ENCODE assay signal across 8 cellular contexts in genomic region chr6:77457720-77458349, GRCh38. TPM values are rescaled to one million over a fixed set of nuclear protein-coding genes. Genes with fewer than 3 reads are reported as not detected.
A peak's percentile ranks its signal among the peaks of the same experiment; 100 is the strongest.
DNase-seq lines count a peak whose midpoint lies in the region; ATAC-seq and TF ChIP-seq lines count a peak whose summit lies in the region.

No MANE protein-coding gene starts in this region.

- WGBS in spleen, 5 donors: 19 to 22% (median 20%) methylated on average over 6 of the region's 6 CpGs

- H3K4me3 ChIP-seq in spleen: no peak overlapping the region

- H3K4me1 ChIP-seq in spleen: peaks cover 0 to 8% (median 1%) of the 10 kb centered on the region in 6 donors

- DNase-seq in CD1c-positive myeloid dendritic cell (ENCODE audit: extremely low spot score) (peak; percentile 33), NCI-H345 treated with DMSO at 0.1 percent for 48 hours (lab: John Stamatoyannopoulos, UW; ENCODE audit: unreplicated experiment) (peak; percentile 7), amniotic epithelial cell (ENCODE audit: low read depth) (peak; percentile 98), hepatic stellate cell (ENCODE audit: low spot score) (peak; percentile 69), spleen (no peak)
- DNase-seq in effector CD4-positive, alpha-beta T cell: no peak

- TF ChIP-seq POLR2A in GM18505 (IDR thresholded peaks at IDR 0.05; ENCODE audit: borderline replicate concordance, extremely low read depth, insufficient read depth, insufficient read length) (no peak), spleen (IDR thresholded peaks at IDR 0.05) (no peak)

- ATAC-seq in GM18505 (IDR thresholded peaks at IDR 0.05; ENCODE audit: unreplicated experiment) (peak; percentile 81), HG03025 (IDR thresholded peaks at IDR 0.05; ENCODE audit: low FRiP score, unreplicated experiment) (peak; percentile 90)

- H3K27ac ChIP-seq in spleen: no peak overlapping the region

- peak in 9 of 11 experiments; percentile 22 to 71 (median 61) for TF ChIP-seq CTCF in spleen (IDR thresholded peaks at IDR 0.05 in 8 of 11, conservative IDR thresholded peaks at IDR 0.05 in 3 of 11)

- intact Hi-C loops in spleen (cut with DNase I; ENCODE audit: low total_unique reads): loop anchor here (5.0 kb wide), 1 partner anchor 1521 kb away; no protein-coding TSS in a partner anchor

- H3K36me3 ChIP-seq in spleen: no peaks in the 10 kb centered on the region

- peaks cover 4 to 51% (median 16%) of the 10 kb centered on the region in 7 donors for H3K27me3 ChIP-seq in spleen (replicated peaks in 1 of 7)

- H3K9me3 ChIP-seq in spleen: no peaks in the 10 kb centered on the region

RNA-seq across cellular contexts. Expression of gene HTR1B, which starts 5.5 kb away (rescaled TPM):
- under 1 TPM in 3 of 7 donors, not detected in 4; 0.16 to 0.39 (median 0.20) TPM for total RNA-seq in spleen
- not detected for polyA plus RNA-seq in spleen

Comparison
In these comparisons a context has a peak if more than half of its experiments do, and no peak if none do; other contexts are left out.
1. DNase-seq: peak in CD1c-positive myeloid dendritic cell (single experiment), NCI-H345 treated with DMSO at 0.1 percent for 48 hours (single experiment), amniotic epithelial cell (single experiment) and hepatic stellate cell (single experiment); none in spleen (single experiment) and effector CD4-positive, alpha-beta T cell (single experiment).